ENCODE assay signal across 28 cellular contexts in genomic region chr5:173247504-173247903, GRCh38. TPM values are rescaled to one million over a fixed set of nuclear protein-coding genes. Genes with fewer than 3 reads are reported as not detected.
"Had no signal": no experiment of that assay in that cellular context is flagged by ENCODE, and none has a peak within 500 bp of the region (broad histone marks: within the 10 kb centered on the region; RNA-seq: fewer than 3 reads in every experiment).

No MANE protein-coding gene starts in this region.

- ATAC-seq: activated CD4-positive, CD25-positive, alpha-beta regulatory T cell treated with anti-CD3 and anti-CD28 coated beads, Interleukin-2, amount 50 U/mL, for 24 hours; esophagus mucosa; left lung; psoas muscle; stimulated activated naive CD8-positive, alpha-beta T cell treated with anti-CD3 and anti-CD28 coated beads, Interleukin-15, Interleukin-2, amounts not matched to agents 100 U/mL and 50 U/mL, for 24 hours; T-helper 17 cell had no signal

- H3K27ac ChIP-seq: adrenal gland, ascending aorta, left lung, parathyroid adenoma, psoas muscle, testis, transverse colon, WERI-Rb-1 had no signal

- H3K36me3 ChIP-seq: adrenal gland, ascending aorta, left lung, transverse colon, WERI-Rb-1 had no signal

- H3K36me3 Mint-ChIP-seq: activated naive CD8-positive, alpha-beta T cell treated with anti-CD3 and anti-CD28 coated beads for 36 hours; brain had no signal

- H3K4me1 ChIP-seq: adrenal gland, ascending aorta, parathyroid adenoma had no signal

- H3K27ac Mint-ChIP-seq: activated naive CD8-positive, alpha-beta T cell treated with anti-CD3 and anti-CD28 coated beads for 36 hours; brain; nephron; T-helper 17 cell had no signal

- DNase-seq: activated CD4-positive, alpha-beta T cell treated with anti-CD3 and anti-CD28 coated beads for 48 hours; activated CD4-positive, alpha-beta T cell treated with anti-CD3 and anti-CD28 coated beads, Interleukin-2, amount 50 U/mL, for 48 hours; activated CD8-positive, alpha-beta memory T cell treated with anti-CD3 and anti-CD28 coated beads for 24 hours; activated effector memory CD4-positive, alpha-beta T cell treated with Interleukin-2 at 50 U/mL for 16 hours; activated naive CD4-positive, alpha-beta T cell treated with Interleukin-2 at 50 U/mL for 16 hours; activated naive CD8-positive, alpha-beta T cell treated with anti-CD3 and anti-CD28 coated beads for 36 hours; adrenal gland; central memory CD4-positive, alpha-beta T cell; foreskin fibroblast; head of caudate nucleus; kidney glomerular epithelial cell; left lung; nucleus accumbens; psoas muscle; stimulated activated naive CD8-positive, alpha-beta T cell treated with anti-CD3 and anti-CD28 coated beads, Interleukin-15, Interleukin-2, amounts not matched to agents 100 U/mL and 50 U/mL, for 24 hours; T-helper 17 cell; T1000; testis; transverse colon; WERI-Rb-1 had no signal

- H3K9me3 Mint-ChIP-seq: activated naive CD8-positive, alpha-beta T cell treated with anti-CD3 and anti-CD28 coated beads for 36 hours; nephron had no signal

- H3K9me3 ChIP-seq: adrenal gland, ascending aorta, left lung, psoas muscle, testis, transverse colon had no signal

- H3K4me3 ChIP-seq: adrenal gland, ascending aorta, left lung, psoas muscle, testis, transverse colon had no signal

- H3K4me3 Mint-ChIP-seq: activated naive CD8-positive, alpha-beta T cell treated with anti-CD3 and anti-CD28 coated beads for 36 hours; brain; nephron; T-helper 17 cell had no signal

RNA-seq across cellular contexts. Expression of gene NKX2-5, which starts 12.5 kb away (rescaled TPM):
- total RNA-seq: adrenal gland, ascending aorta, esophagus mucosa, left lung, lung microvascular endothelial cell, mucosa of gallbladder, T-helper 17 cell, transverse colon had no signal
- polyA plus RNA-seq: psoas muscle had no signal
